ENCODE assay signal across 2 cellular contexts in genomic region chr3:2568929-2569328, GRCh38.
TF ChIP-seq lines count a peak whose summit lies in the region.

No MANE protein-coding gene starts in this region.

TF ChIP-seq in HepG2, 621 proteins besides CTCF, POLR2A, EP300 and RAD21:
- TF ChIP-seq ZNF766 (CRISPR knock-in tag; IDR thresholded peaks at IDR 0.05; ENCODE audit: borderline replicate concordance) (no peak), SATB2 (CRISPR knock-in tag; IDR thresholded peaks at IDR 0.05) (no peak), SSRP1 (CRISPR knock-in tag; IDR thresholded peaks at IDR 0.05) (no peak), SIN3B (IDR thresholded peaks at IDR 0.05; ENCODE audit: low read length) (no peak), KDM4B (CRISPR knock-in tag; IDR thresholded peaks at IDR 0.05) (no peak), CEBPZ (IDR thresholded peaks at IDR 0.05; ENCODE audit: low read length) (no peak), ZNF569 (CRISPR knock-in tag; IDR thresholded peaks at IDR 0.05; ENCODE audit: borderline replicate concordance) (no peak), HNF4G (IDR thresholded peaks at IDR 0.05; ENCODE audit: borderline replicate concordance, low read depth, low read length) (no peak), HNF4G (CRISPR knock-in tag; IDR thresholded peaks at IDR 0.05; ENCODE audit: borderline replicate concordance, low read depth) (no peak), MAFF (IDR thresholded peaks at IDR 0.05; ENCODE audit: low read depth, low read length) (peak; percentile 61), ZNF639 (CRISPR knock-in tag; conservative IDR thresholded peaks at IDR 0.05) (no peak), ZNF713 (CRISPR knock-in tag; IDR thresholded peaks at IDR 0.05) (no peak), KLF6 (CRISPR knock-in tag; IDR thresholded peaks at IDR 0.05) (no peak), MAFK (conservative IDR thresholded peaks at IDR 0.05 in 1 of 2, IDR thresholded peaks at IDR 0.05 in 1 of 2; ENCODE audit: low read length in 2 of 2) (peak; percentile 67 to 81)

TF ChIP-seq in K562, 482 proteins besides CTCF, POLR2A, EP300 and RAD21:
- TF ChIP-seq CHAMP1 (IDR thresholded peaks at IDR 0.05) (no peak), ZNF316 (IDR thresholded peaks at IDR 0.05) (peak; percentile 21; the same call in 1 of the 2 replicates), MAFF (IDR thresholded peaks at IDR 0.05; ENCODE audit: low read length) (peak; percentile 25; the same call in 1 of the 2 replicates), EGR1 (conservative IDR thresholded peaks at IDR 0.05) (no peak), DMBX1 (CRISPR knock-in tag; IDR thresholded peaks at IDR 0.05; ENCODE audit: borderline replicate concordance) (no peak), LCOR (CRISPR knock-in tag; IDR thresholded peaks at IDR 0.05) (no peak), HEY1 (CRISPR knock-in tag; IDR thresholded peaks at IDR 0.05; ENCODE audit: borderline replicate concordance) (no peak), RHOXF2B (CRISPR knock-in tag; conservative IDR thresholded peaks at IDR 0.05) (no peak), PBX2 (CRISPR knock-in tag; IDR thresholded peaks at IDR 0.05; ENCODE audit: low read depth) (no peak), PBX2 (tag; conservative IDR thresholded peaks at IDR 0.05; ENCODE audit: low read depth) (no peak), ZNF699 (CRISPR knock-in tag; IDR thresholded peaks at IDR 0.05; ENCODE audit: insufficient replicate concordance) (no peak), EHMT2 (IDR thresholded peaks at IDR 0.05) (no peak), BHLHE40 (IDR thresholded peaks at IDR 0.05; ENCODE audit: low read length) (no peak)
TF ChIP-seq in K562: peak in this region for 2.
